ENCODE assay signal across 8 cellular contexts in the genomic region with DNA sequence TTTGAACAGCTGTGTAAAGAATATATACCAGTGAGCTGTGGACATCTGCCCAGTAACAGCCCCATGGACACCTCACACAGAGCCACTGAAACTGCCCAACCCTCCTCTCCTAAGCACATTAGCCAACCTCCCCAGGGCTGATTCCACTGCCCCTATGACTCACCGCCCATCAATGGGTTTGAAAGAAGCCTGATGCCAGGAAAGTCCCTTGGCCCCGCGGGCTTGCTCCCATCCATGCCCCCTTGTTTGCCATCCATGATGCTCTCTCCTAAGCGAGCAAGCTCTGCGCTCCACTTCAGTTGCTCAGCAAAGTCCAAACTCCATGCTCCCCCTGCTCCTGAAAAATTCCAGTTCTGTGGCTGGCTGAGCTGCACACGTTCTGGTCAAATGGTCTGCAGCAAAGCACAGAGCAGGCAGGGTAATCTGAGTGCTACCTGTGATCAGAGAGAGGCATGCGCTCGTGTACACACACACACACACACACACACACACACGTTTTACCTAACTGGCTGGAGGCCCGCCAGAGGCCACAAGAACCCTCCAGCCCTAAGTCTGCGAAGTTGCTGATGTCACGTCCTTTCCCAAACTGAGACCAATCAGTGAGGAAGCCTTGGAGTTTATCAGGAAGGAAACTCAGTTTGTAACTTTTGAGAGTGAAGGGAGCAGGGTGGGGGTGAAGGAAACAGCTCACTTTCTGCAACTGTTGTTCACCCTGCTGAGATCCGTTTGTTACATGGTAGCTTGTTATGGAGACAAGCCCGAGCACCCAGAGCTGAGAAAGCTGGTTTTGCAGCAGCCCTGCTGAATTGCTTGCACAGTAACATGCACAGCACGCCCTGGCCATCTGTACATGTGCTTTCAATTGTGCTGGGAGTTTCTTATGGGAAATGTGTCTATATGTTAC. TPM values are rescaled to one million over a fixed set of nuclear protein-coding genes. Genes with fewer than 3 reads are reported as not detected.
DNase-seq lines count a peak whose midpoint lies in the region; ATAC-seq and TF ChIP-seq lines count a peak whose summit lies in the region.

A gene with protein sequence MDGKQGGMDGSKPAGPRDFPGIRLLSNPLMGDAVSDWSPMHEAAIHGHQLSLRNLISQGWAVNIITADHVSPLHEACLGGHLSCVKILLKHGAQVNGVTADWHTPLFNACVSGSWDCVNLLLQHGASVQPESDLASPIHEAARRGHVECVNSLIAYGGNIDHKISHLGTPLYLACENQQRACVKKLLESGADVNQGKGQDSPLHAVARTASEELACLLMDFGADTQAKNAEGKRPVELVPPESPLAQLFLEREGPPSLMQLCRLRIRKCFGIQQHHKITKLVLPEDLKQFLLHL (minus strand): TSS at position 466 of the 904 bp plus-strand sequence. CDS start 209 bp downstream, at position 257.

- 28 to 39% (median 35%) methylated on average over 14 to 15 of the region's 15 CpGs for WGBS in psoas muscle, 3 donors

- no peak within 1 kb of the TSS for H3K27ac ChIP-seq in psoas muscle

- intact Hi-C loops in psoas muscle (cut with DNase I): no loop called here

- H3K4me3 ChIP-seq in Jurkat, Clone E6-1 (ENCODE audit: low read length): no peak within 1 kb of the TSS
- no peak within 1 kb of the TSS for H3K4me3 ChIP-seq in psoas muscle

- peak within 1 kb of the TSS; percentile 54 for H3K27ac Mint-ChIP-seq in activated CD4-positive, alpha-beta T cell treated with anti-CD3 and anti-CD28 coated beads, Interleukin-2, amount 10 ng/mL, durations not matched to agents 7 days and 5 days

- no peaks in the 10 kb centered on the region for H3K27me3 ChIP-seq in psoas muscle (ENCODE audit: insufficient read depth in 3 of 3, low read length in 2 of 3)

- H3K36me3 ChIP-seq in psoas muscle (ENCODE audit: insufficient read depth in 1 of 2, low read depth in 1 of 2): no peaks in the 10 kb centered on the region

- H3K4me1 Mint-ChIP-seq in activated CD4-positive, alpha-beta T cell treated with anti-CD3 and anti-CD28 coated beads, Interleukin-2, amount 10 ng/mL, durations not matched to agents 7 days and 5 days: peaks cover 10% of the 10 kb centered on the region

- H3K9me3 ChIP-seq in psoas muscle: no peaks in the 10 kb centered on the region

- POLR2A ChIA-PET in activated CD4-positive, alpha-beta T cell treated with anti-CD3 and anti-CD28 coated beads, Interleukin-2, amount 10 ng/mL, durations not matched to agents 7 days and 5 days (lab: Charles Lee): no interaction called here

- no peaks in the 10 kb centered on the region for H3K9me3 Mint-ChIP-seq in activated CD4-positive, alpha-beta T cell treated with anti-CD3 and anti-CD28 coated beads, Interleukin-2, amount 10 ng/mL, durations not matched to agents 7 days and 5 days

- no peak for TF ChIP-seq CTCF in psoas muscle (IDR thresholded peaks at IDR 0.05)

- H3K4me1 ChIP-seq in psoas muscle: no peaks in the 10 kb centered on the region

- no peaks in the 10 kb centered on the region for H3K27me3 Mint-ChIP-seq in activated CD4-positive, alpha-beta T cell treated with anti-CD3 and anti-CD28 coated beads, Interleukin-2, amount 10 ng/mL, durations not matched to agents 7 days and 5 days

- DNase-seq in stimulated activated CD4-positive, alpha-beta T cell treated with anti-CD3 and anti-CD28 coated beads, Interleukin-15, amount 100 ng/mL, for 24 hours: peak; percentile 20
- DNase-seq in stimulated activated CD4-positive, alpha-beta T cell treated with anti-CD3 and anti-CD28 coated beads, Interleukin-2, amount 100 ng/mL, for 48 hours: no peak
- peak; percentile 11 for DNase-seq in Jurkat, Clone E6-1 (ENCODE audit: low read depth, low spot score)
- DNase-seq in activated CD4-positive, alpha-beta T cell treated with anti-CD3 and anti-CD28 coated beads, Interleukin-2, amount 10 ng/mL, durations not matched to agents 7 days and 5 days: no peak
- DNase-seq in fibroblast of the conjunctiva (ENCODE audit: low read depth): peak; percentile 72
- DNase-seq in psoas muscle: no peak

- CTCF ChIA-PET in activated CD4-positive, alpha-beta T cell treated with anti-CD3 and anti-CD28 coated beads, Interleukin-2, amount 10 ng/mL, durations not matched to agents 7 days and 5 days (lab: Charles Lee): interaction anchor here (0.8 kb wide), 1 partner anchor 62 kb away, joined by 3 read pairs; no protein-coding TSS in a partner anchor

- no peak within 1 kb of the TSS for H3K4me3 Mint-ChIP-seq in activated CD4-positive, alpha-beta T cell treated with anti-CD3 and anti-CD28 coated beads, Interleukin-2, amount 10 ng/mL, durations not matched to agents 7 days and 5 days

- H3K36me3 Mint-ChIP-seq in activated CD4-positive, alpha-beta T cell treated with anti-CD3 and anti-CD28 coated beads, Interleukin-2, amount 10 ng/mL, durations not matched to agents 7 days and 5 days (ENCODE audit: low read depth): no peaks in the 10 kb centered on the region

- ATAC-seq in psoas muscle (peak; percentile 48 to 67 (median 54)), HG02571 (IDR thresholded peaks at IDR 0.05; ENCODE audit: unreplicated experiment) (no peak), GM19035 (IDR thresholded peaks at IDR 0.05; ENCODE audit: unreplicated experiment) (no peak)

RNA-seq across cellular contexts. Expression of the gene that starts here (rescaled TPM):
- polyA plus RNA-seq in Jurkat, Clone E6-1 (2012; ENCODE audit: insufficient read depth, insufficient read length): not detected
- total RNA-seq in activated CD4-positive, alpha-beta T cell treated with anti-CD3 and anti-CD28 coated beads, Interleukin-2, amount 10 ng/mL, durations not matched to agents 7 days and 5 days: under 1 TPM; 0.44 to 0.67 TPM
- total RNA-seq in psoas muscle: 1 to 10 TPM in 1 of 4 donors, under 1 TPM in 2, not detected in 1; 0.46 to 1.3 (median 0.71) TPM
- polyA plus RNA-seq in psoas muscle: under 1 TPM; 0.12 to 0.69 (median 0.51) TPM

Comparison
In these comparisons a context has a peak if more than half of its experiments do, and no peak if none do; other contexts are left out.
1. DNase-seq: peak in stimulated activated CD4-positive, alpha-beta T cell treated with anti-CD3 and anti-CD28 coated beads, Interleukin-15, amount 100 ng/mL, for 24 hours (single experiment), Jurkat, Clone E6-1 (single experiment) and fibroblast of the conjunctiva (single experiment); none in stimulated activated CD4-positive, alpha-beta T cell treated with anti-CD3 and anti-CD28 coated beads, Interleukin-2, amount 100 ng/mL, for 48 hours (0 of 2), activated CD4-positive, alpha-beta T cell treated with anti-CD3 and anti-CD28 coated beads, Interleukin-2, amount 10 ng/mL, durations not matched to agents 7 days and 5 days (single experiment) and psoas muscle (0 of 2).
2. ATAC-seq: peak in psoas muscle (4 of 4); none in HG02571 (single experiment) and GM19035 (single experiment).